Comparison of ENCODE assay signal across 1 cellular context in the genomic region with DNA sequence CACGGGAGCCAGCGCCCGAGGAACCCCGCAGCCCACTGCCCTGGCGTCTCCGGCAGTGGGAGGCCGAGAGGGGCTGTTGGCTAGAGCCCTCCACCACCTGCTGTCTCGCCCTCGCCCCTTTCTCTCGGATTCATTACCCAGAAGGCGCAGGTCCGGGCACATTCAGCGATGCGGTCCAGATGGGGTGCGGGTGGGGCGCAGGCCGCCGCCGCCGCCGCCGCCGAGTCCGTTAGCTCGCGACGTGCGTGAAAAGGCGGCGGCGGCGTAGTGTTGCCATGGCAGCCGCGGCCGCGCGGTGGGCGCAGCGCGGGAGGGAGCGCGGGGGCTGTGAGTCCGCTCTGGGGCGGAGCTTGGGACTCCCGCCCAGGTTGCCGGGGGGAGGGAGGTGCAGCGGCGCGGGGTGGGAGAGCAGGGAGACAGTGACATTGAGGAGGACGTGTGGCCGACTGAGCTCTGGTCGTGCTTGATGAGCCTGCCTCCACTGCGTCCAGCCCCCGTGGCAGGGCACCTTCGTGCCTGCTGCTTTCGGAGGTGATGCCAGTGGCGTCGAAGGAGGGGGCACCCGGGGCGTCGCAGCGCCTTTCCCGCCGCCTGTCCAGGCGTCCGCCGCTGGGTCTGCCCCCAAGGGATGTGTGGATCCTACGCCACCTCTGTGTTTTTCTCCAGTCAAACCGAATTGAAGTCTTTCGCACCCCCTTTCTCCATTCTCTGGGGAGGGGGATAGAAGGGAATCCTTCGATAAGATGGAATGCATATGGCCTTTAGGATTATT.
A peak's percentile ranks its signal among the peaks of the same experiment; 100 is the strongest.
TF ChIP-seq lines count a peak whose summit lies in the region.

A gene (minus strand): TSS at position 358 of the 772 bp plus-strand sequence. CDS start 23,774 bp downstream, outside the sequence.

TF ChIP-seq in HepG2, 621 proteins besides CTCF, POLR2A, EP300 and RAD21 (continued from another document and continues in another):
- no peak for TF ChIP-seq ZNF550 (CRISPR knock-in tag; IDR thresholded peaks at IDR 0.05; ENCODE audit: borderline replicate concordance)
- TF ChIP-seq ZFY (CRISPR knock-in tag; IDR thresholded peaks at IDR 0.05): 0 out of 2 replicates have a peak, but pooled peaks have one; percentile 80
- TF ChIP-seq, protein P1, sequence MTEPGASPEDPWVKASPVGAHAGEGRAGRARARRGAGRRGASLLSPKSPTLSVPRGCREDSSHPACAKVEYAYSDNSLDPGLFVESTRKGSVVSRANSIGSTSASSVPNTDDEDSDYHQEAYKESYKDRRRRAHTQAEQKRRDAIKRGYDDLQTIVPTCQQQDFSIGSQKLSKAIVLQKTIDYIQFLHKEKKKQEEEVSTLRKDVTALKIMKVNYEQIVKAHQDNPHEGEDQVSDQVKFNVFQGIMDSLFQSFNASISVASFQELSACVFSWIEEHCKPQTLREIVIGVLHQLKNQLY (CRISPR knock-in tag; IDR thresholded peaks at IDR 0.05): no peak
- no peak for TF ChIP-seq ZNF598 (CRISPR knock-in tag; IDR thresholded peaks at IDR 0.05; ENCODE audit: borderline replicate concordance)
- TF ChIP-seq, protein P2, sequence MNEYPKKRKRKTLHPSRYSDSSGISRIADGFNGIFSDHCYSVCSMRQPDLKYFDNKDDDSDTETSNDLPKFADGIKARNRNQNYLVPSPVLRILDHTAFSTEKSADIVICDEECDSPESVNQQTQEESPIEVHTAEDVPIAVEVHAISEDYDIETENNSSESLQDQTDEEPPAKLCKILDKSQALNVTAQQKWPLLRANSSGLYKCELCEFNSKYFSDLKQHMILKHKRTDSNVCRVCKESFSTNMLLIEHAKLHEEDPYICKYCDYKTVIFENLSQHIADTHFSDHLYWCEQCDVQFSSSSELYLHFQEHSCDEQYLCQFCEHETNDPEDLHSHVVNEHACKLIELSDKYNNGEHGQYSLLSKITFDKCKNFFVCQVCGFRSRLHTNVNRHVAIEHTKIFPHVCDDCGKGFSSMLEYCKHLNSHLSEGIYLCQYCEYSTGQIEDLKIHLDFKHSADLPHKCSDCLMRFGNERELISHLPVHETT (CRISPR knock-in tag; conservative IDR thresholded peaks at IDR 0.05): no peak; the same call in 1 of the 2 replicates
- TF ChIP-seq ZNF558 (CRISPR knock-in tag; IDR thresholded peaks at IDR 0.05; ENCODE audit: borderline replicate concordance): no peak
- TF ChIP-seq, protein P3, sequence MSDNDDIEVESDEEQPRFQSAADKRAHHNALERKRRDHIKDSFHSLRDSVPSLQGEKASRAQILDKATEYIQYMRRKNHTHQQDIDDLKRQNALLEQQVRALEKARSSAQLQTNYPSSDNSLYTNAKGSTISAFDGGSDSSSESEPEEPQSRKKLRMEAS (IDR thresholded peaks at IDR 0.05): peak; percentile 64
- TF ChIP-seq REPIN1 (CRISPR knock-in tag; IDR thresholded peaks at IDR 0.05; ENCODE audit: borderline replicate concordance, low read depth): no peak
- TF ChIP-seq ASH2L (IDR thresholded peaks at IDR 0.05; ENCODE audit: insufficient read length, low read depth, low read length): peak; percentile 93
- TF ChIP-seq, protein P4, sequence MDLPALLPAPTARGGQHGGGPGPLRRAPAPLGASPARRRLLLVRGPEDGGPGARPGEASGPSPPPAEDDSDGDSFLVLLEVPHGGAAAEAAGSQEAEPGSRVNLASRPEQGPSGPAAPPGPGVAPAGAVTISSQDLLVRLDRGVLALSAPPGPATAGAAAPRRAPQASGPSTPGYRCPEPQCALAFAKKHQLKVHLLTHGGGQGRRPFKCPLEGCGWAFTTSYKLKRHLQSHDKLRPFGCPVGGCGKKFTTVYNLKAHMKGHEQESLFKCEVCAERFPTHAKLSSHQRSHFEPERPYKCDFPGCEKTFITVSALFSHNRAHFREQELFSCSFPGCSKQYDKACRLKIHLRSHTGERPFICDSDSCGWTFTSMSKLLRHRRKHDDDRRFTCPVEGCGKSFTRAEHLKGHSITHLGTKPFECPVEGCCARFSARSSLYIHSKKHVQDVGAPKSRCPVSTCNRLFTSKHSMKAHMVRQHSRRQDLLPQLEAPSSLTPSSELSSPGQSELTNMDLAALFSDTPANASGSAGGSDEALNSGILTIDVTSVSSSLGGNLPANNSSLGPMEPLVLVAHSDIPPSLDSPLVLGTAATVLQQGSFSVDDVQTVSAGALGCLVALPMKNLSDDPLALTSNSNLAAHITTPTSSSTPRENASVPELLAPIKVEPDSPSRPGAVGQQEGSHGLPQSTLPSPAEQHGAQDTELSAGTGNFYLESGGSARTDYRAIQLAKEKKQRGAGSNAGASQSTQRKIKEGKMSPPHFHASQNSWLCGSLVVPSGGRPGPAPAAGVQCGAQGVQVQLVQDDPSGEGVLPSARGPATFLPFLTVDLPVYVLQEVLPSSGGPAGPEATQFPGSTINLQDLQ (CRISPR knock-in tag; IDR thresholded peaks at IDR 0.05): 0 out of 2 replicates have a peak, but pooled peaks have one; percentile 9
- no peak for TF ChIP-seq BRCA1 (CRISPR knock-in tag; IDR thresholded peaks at IDR 0.05)
- TF ChIP-seq HNF4A (CRISPR knock-in tag; IDR thresholded peaks at IDR 0.05): no peak
- no peak for TF ChIP-seq TBX3 (IDR thresholded peaks at IDR 0.05; ENCODE audit: borderline replicate concordance)
- TF ChIP-seq CEBPG (CRISPR knock-in tag; IDR thresholded peaks at IDR 0.05): no peak
- TF ChIP-seq, protein P5, sequence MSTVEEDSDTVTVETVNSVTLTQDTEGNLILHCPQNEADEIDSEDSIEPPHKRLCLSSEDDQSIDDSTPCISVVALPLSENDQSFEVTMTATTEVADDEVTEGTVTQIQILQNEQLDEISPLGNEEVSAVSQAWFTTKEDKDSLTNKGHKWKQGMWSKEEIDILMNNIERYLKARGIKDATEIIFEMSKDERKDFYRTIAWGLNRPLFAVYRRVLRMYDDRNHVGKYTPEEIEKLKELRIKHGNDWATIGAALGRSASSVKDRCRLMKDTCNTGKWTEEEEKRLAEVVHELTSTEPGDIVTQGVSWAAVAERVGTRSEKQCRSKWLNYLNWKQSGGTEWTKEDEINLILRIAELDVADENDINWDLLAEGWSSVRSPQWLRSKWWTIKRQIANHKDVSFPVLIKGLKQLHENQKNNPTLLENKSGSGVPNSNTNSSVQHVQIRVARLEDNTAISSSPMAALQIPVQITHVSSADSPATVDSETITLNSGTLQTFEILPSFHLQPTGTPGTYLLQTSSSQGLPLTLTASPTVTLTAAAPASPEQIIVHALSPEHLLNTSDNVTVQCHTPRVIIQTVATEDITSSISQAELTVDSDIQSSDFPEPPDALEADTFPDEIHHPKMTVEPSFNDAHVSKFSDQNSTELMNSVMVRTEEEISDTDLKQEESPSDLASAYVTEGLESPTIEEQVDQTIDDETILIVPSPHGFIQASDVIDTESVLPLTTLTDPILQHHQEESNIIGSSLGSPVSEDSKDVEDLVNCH (CRISPR knock-in tag; IDR thresholded peaks at IDR 0.05): no peak
- peak; percentile 85 for TF ChIP-seq THAP11 (CRISPR knock-in tag; IDR thresholded peaks at IDR 0.05)
- TF ChIP-seq, protein P6, sequence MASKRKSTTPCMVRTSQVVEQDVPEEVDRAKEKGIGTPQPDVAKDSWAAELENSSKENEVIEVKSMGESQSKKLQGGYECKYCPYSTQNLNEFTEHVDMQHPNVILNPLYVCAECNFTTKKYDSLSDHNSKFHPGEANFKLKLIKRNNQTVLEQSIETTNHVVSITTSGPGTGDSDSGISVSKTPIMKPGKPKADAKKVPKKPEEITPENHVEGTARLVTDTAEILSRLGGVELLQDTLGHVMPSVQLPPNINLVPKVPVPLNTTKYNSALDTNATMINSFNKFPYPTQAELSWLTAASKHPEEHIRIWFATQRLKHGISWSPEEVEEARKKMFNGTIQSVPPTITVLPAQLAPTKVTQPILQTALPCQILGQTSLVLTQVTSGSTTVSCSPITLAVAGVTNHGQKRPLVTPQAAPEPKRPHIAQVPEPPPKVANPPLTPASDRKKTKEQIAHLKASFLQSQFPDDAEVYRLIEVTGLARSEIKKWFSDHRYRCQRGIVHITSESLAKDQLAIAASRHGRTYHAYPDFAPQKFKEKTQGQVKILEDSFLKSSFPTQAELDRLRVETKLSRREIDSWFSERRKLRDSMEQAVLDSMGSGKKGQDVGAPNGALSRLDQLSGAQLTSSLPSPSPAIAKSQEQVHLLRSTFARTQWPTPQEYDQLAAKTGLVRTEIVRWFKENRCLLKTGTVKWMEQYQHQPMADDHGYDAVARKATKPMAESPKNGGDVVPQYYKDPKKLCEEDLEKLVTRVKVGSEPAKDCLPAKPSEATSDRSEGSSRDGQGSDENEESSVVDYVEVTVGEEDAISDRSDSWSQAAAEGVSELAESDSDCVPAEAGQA (IDR thresholded peaks at IDR 0.05; ENCODE audit: low read depth): no peak
- TF ChIP-seq, protein P6 (CRISPR knock-in tag; IDR thresholded peaks at IDR 0.05; ENCODE audit: borderline replicate concordance): no peak; the same call in 1 of the 2 replicates
- TF ChIP-seq, protein P7, sequence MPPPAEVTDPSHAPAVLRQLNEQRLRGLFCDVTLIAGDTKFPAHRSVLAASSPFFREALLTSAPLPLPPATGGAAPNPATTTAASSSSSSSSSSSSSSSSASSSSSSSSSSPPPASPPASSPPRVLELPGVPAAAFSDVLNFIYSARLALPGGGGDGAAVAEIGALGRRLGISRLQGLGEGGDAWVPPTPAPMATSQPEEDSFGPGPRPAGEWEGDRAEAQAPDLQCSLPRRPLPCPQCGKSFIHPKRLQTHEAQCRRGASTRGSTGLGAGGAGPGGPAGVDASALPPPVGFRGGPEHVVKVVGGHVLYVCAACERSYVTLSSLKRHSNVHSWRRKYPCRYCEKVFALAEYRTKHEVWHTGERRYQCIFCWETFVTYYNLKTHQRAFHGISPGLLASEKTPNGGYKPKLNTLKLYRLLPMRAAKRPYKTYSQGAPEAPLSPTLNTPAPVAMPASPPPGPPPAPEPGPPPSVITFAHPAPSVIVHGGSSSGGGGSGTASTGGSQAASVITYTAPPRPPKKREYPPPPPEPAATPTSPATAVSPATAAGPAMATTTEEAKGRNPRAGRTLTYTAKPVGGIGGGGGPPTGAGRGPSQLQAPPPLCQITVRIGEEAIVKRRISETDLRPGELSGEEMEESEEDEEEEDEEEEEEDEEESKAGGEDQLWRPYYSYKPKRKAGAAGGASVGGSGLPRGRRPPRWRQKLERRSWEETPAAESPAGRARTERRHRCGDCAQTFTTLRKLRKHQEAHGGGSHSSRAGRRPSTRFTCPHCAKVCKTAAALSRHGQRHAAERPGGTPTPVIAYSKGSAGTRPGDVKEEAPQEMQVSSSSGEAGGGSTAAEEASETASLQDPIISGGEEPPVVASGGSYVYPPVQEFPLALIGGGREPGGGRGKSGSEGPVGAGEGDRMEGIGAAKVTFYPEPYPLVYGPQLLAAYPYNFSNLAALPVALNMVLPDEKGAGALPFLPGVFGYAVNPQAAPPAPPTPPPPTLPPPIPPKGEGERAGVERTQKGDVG (CRISPR knock-in tag; IDR thresholded peaks at IDR 0.05; ENCODE audit: borderline replicate concordance): 0 out of 2 replicates have a peak, but pooled peaks have one; percentile 65
- no peak for TF ChIP-seq ZNF124 (CRISPR knock-in tag; IDR thresholded peaks at IDR 0.05)
- TF ChIP-seq, protein P8, sequence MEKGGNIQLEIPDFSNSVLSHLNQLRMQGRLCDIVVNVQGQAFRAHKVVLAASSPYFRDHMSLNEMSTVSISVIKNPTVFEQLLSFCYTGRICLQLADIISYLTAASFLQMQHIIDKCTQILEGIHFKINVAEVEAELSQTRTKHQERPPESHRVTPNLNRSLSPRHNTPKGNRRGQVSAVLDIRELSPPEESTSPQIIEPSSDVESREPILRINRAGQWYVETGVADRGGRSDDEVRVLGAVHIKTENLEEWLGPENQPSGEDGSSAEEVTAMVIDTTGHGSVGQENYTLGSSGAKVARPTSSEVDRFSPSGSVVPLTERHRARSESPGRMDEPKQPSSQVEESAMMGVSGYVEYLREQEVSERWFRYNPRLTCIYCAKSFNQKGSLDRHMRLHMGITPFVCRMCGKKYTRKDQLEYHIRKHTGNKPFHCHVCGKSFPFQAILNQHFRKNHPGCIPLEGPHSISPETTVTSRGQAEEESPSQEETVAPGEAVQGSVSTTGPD (CRISPR knock-in tag; IDR thresholded peaks at IDR 0.05): no peak
- 0 out of 2 replicates have a peak, but pooled peaks have one; percentile 41 for TF ChIP-seq ZNF839 (CRISPR knock-in tag; IDR thresholded peaks at IDR 0.05; ENCODE audit: borderline replicate concordance)
- TF ChIP-seq TBX2 (CRISPR knock-in tag; IDR thresholded peaks at IDR 0.05; ENCODE audit: borderline replicate concordance): peak; percentile 52
- peak; percentile 61 for TF ChIP-seq AGO2 (optimal IDR thresholded peaks at IDR 0.05; ENCODE audit: low read depth, low read length)
- TF ChIP-seq, protein P9, sequence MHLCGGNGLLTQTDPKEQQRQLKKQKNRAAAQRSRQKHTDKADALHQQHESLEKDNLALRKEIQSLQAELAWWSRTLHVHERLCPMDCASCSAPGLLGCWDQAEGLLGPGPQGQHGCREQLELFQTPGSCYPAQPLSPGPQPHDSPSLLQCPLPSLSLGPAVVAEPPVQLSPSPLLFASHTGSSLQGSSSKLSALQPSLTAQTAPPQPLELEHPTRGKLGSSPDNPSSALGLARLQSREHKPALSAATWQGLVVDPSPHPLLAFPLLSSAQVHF (CRISPR knock-in tag; IDR thresholded peaks at IDR 0.05): 0 out of 2 replicates have a peak, but pooled peaks have one; percentile 32
- 0 out of 2 replicates have a peak, but pooled peaks have one; percentile 54 for TF ChIP-seq TMF1 (CRISPR knock-in tag; IDR thresholded peaks at IDR 0.05; ENCODE audit: low read depth)
- no peak for TF ChIP-seq ZNF431 (CRISPR knock-in tag; IDR thresholded peaks at IDR 0.05; ENCODE audit: borderline replicate concordance, low read depth)
- no peak for TF ChIP-seq PHF21A (CRISPR knock-in tag; IDR thresholded peaks at IDR 0.05)
- TF ChIP-seq FOXC1 (CRISPR knock-in tag; IDR thresholded peaks at IDR 0.05; ENCODE audit: borderline replicate concordance): 0 out of 2 replicates have a peak, but pooled peaks have one; percentile 45
- peak; percentile 8; the same call in 1 of the 2 replicates for TF ChIP-seq GATAD2A (CRISPR knock-in tag; IDR thresholded peaks at IDR 0.05)
- no peak for TF ChIP-seq FOXJ3 (CRISPR knock-in tag; IDR thresholded peaks at IDR 0.05; ENCODE audit: borderline replicate concordance)
- TF ChIP-seq ZNF44 (CRISPR knock-in tag; IDR thresholded peaks at IDR 0.05): no peak; the same call in 1 of the 2 replicates
- TF ChIP-seq ZNF329 (CRISPR knock-in tag; IDR thresholded peaks at IDR 0.05; ENCODE audit: low read depth): no peak
- no peak for TF ChIP-seq TRIM24 (CRISPR knock-in tag; IDR thresholded peaks at IDR 0.05)
- TF ChIP-seq ZNF781 (CRISPR knock-in tag; IDR thresholded peaks at IDR 0.05; ENCODE audit: borderline replicate concordance, not compliant biosample characterization): no peak
